ENCODE assay signal across 29 cellular contexts in genomic region chr11:105156720-105157119, GRCh38. TPM values are rescaled to one million over a fixed set of nuclear protein-coding genes. Genes with fewer than 3 reads are reported as not detected.
DNase-seq lines count a peak whose midpoint lies in the region; ATAC-seq, FAIRE-seq and TF ChIP-seq lines count a peak whose summit lies in the region.
"Had no signal": no experiment of that assay in that cellular context is flagged by ENCODE, and none has a peak within 500 bp of the region (broad histone marks: within the 10 kb centered on the region; RNA-seq: fewer than 3 reads in every experiment).

No MANE protein-coding gene starts in this region.

- H3K9me3 ChIP-seq in mucosa of descending colon: no peaks in the 10 kb centered on the region
- H3K9me3 ChIP-seq: A549, BE2C, BLaER1 had no signal

- no peaks in the 10 kb centered on the region for H3K36me3 Mint-ChIP-seq in activated CD8-positive, alpha-beta T cell treated with anti-CD3 and anti-CD28 coated beads, Interleukin-2, amount 10 ng/mL, durations not matched to agents 7 days and 5 days (ENCODE audit: low read depth)
- H3K36me3 Mint-ChIP-seq: CD14-positive monocyte; CD4-positive, alpha-beta memory T cell; CD4-positive, CD25-positive, alpha-beta regulatory T cell; CD8-positive, alpha-beta memory T cell had no signal

- no peak overlapping the region for H3K4me3 Mint-ChIP-seq in activated CD8-positive, alpha-beta T cell treated with anti-CD3 and anti-CD28 coated beads, Interleukin-2, amount 10 ng/mL, durations not matched to agents 7 days and 5 days
- H3K4me3 Mint-ChIP-seq: CD14-positive monocyte; CD4-positive, alpha-beta memory T cell; CD4-positive, CD25-positive, alpha-beta regulatory T cell; CD8-positive, alpha-beta memory T cell had no signal

- CTCF ChIA-PET in activated CD8-positive, alpha-beta T cell treated with anti-CD3 and anti-CD28 coated beads, Interleukin-2, amount 10 ng/mL, durations not matched to agents 7 days and 5 days (lab: Charles Lee): no interaction called here

- intact Hi-C loops in mucosa of descending colon (cut with DNase I, micrococcal nuclease): no loop called here

- H3K4me3 ChIP-seq in mucosa of descending colon: no peak overlapping the region
- H3K4me3 ChIP-seq: A549, BLaER1, GM12878 had no signal

- FAIRE-seq in frontal cortex (lab: Jason Lieb, UNC): no peak
- FAIRE-seq: A549, GM12878, GM12892, GM18507 had no signal

- H3K36me3 ChIP-seq in mucosa of descending colon (ENCODE audit: low read depth): no peaks in the 10 kb centered on the region
- H3K36me3 ChIP-seq: BE2C, BLaER1 had no signal

- peak; percentile 43 for ATAC-seq in mucosa of descending colon
- ATAC-seq in activated CD8-positive, alpha-beta T cell treated with anti-CD3 and anti-CD28 coated beads, Interleukin-2, amount 10 ng/mL, durations not matched to agents 7 days and 5 days: no peak
- no peak for ATAC-seq in GM21515 (IDR thresholded peaks at IDR 0.05; ENCODE audit: unreplicated experiment)
- ATAC-seq: A549, GM12878 had no signal

- DNase-seq in dermis blood vessel endothelial cell (peak; percentile 48), epithelial cell of prostate (ENCODE audit: low read depth, low spot score) (no peak), mucosa of descending colon (no peak), frontal cortex (ENCODE audit: low spot score in 2 of 2) (no peak), 8988T (no peak)
- DNase-seq in activated CD8-positive, alpha-beta T cell treated with anti-CD3 and anti-CD28 coated beads, Interleukin-2, amount 10 ng/mL, durations not matched to agents 7 days and 5 days: no peak
- DNase-seq: ACHN; BE2C; C1 segment of cervical spinal cord; CD4-positive, alpha-beta memory T cell; CD4-positive, CD25-positive, alpha-beta regulatory T cell; CD8-positive, alpha-beta memory T cell; COR-L47; DMS 273 treated with DMSO at 0.1 percent for 48 hours; DMS153; DMS53; DMS79; DND-41; EL; GDM1 had no signal

- no peak overlapping the region for H3K27ac Mint-ChIP-seq in activated CD8-positive, alpha-beta T cell treated with anti-CD3 and anti-CD28 coated beads, Interleukin-2, amount 10 ng/mL, durations not matched to agents 7 days and 5 days
- H3K27ac Mint-ChIP-seq: CD14-positive monocyte; CD4-positive, alpha-beta memory T cell; CD4-positive, CD25-positive, alpha-beta regulatory T cell had no signal

- TF ChIP-seq CTCF in mucosa of descending colon (IDR thresholded peaks at IDR 0.05): no peak

- H3K4me1 Mint-ChIP-seq in activated CD8-positive, alpha-beta T cell treated with anti-CD3 and anti-CD28 coated beads, Interleukin-2, amount 10 ng/mL, durations not matched to agents 7 days and 5 days (ENCODE audit: low read depth): no peaks in the 10 kb centered on the region
- H3K4me1 Mint-ChIP-seq: CD4-positive, alpha-beta memory T cell; CD4-positive, CD25-positive, alpha-beta regulatory T cell had no signal

- no peaks in the 10 kb centered on the region for H3K9me3 Mint-ChIP-seq in activated CD8-positive, alpha-beta T cell treated with anti-CD3 and anti-CD28 coated beads, Interleukin-2, amount 10 ng/mL, durations not matched to agents 7 days and 5 days (ENCODE audit: insufficient read depth)
- H3K9me3 Mint-ChIP-seq: CD4-positive, alpha-beta memory T cell; CD4-positive, CD25-positive, alpha-beta regulatory T cell; CD8-positive, alpha-beta memory T cell had no signal

- no peaks in the 10 kb centered on the region for H3K4me1 ChIP-seq in mucosa of descending colon (ENCODE audit: low read depth)
- H3K4me1 ChIP-seq: A549, BE2C, BLaER1 had no signal

- no peaks in the 10 kb centered on the region for H3K27me3 Mint-ChIP-seq in activated CD8-positive, alpha-beta T cell treated with anti-CD3 and anti-CD28 coated beads, Interleukin-2, amount 10 ng/mL, durations not matched to agents 7 days and 5 days (ENCODE audit: low read depth)
- H3K27me3 Mint-ChIP-seq: CD4-positive, alpha-beta memory T cell; CD4-positive, CD25-positive, alpha-beta regulatory T cell had no signal

- POLR2A ChIA-PET in activated CD8-positive, alpha-beta T cell treated with anti-CD3 and anti-CD28 coated beads, Interleukin-2, amount 10 ng/mL, durations not matched to agents 7 days and 5 days (lab: Charles Lee): no interaction called here

- H3K27ac ChIP-seq in epithelial cell of prostate: peak overlapping the region; percentile 19
- H3K27ac ChIP-seq: A549, BLaER1 had no signal

RNA-seq across cellular contexts. Expression of gene CARD18, which starts 17.2 kb away (rescaled TPM):
- total RNA-seq in dermis blood vessel endothelial cell: not detected in 2 replicates
- total RNA-seq in mucosa of descending colon: not detected
- not detected for total RNA-seq in frontal cortex
- total RNA-seq in activated CD8-positive, alpha-beta T cell treated with anti-CD3 and anti-CD28 coated beads, Interleukin-2, amount 10 ng/mL, durations not matched to agents 7 days and 5 days: not detected
- total RNA-seq: A172; CD4-positive, alpha-beta memory T cell; CD4-positive, CD25-positive, alpha-beta regulatory T cell; CD8-positive, alpha-beta memory T cell; G401; GM12878 had no signal
